In genomic region chr1:234644928-234645327, GRCh38 we compare ENCODE assay signal across 20 cellular contexts. TPM values are rescaled to one million over a fixed set of nuclear protein-coding genes. Genes with fewer than 3 reads are reported as not detected.
DNase-seq lines count a peak whose midpoint lies in the region; ATAC-seq and TF ChIP-seq lines count a peak whose summit lies in the region.
"Had no signal": no experiment of that assay in that cellular context is flagged by ENCODE, and none has a peak within 500 bp of the region (broad histone marks: within the 10 kb centered on the region; RNA-seq: fewer than 3 reads in every experiment).

No MANE protein-coding gene starts in this region.

- 73% methylated on average over 3 of the region's 3 CpGs for WGBS in right lobe of liver (ENCODE audit: insufficient coverage, low coverage, low lambda C conversion rate, missing lambda C conversion rate)
- WGBS in stomach, 5 donors, result 78 to 87% (median 85%) methylated on average over 3 of the region's 3 CpGs

- H3K9me3 ChIP-seq in Caco-2 (peaks cover 7% of the 10 kb centered on the region; the same call in 1 of the 2 replicates), adipocyte (ENCODE audit: control insufficient read depth, low read length) (peaks cover 6% of the 10 kb centered on the region), right lobe of liver (no peaks in the 10 kb centered on the region), stomach (no peaks in the 10 kb centered on the region), MG63 (peaks cover 13% of the 10 kb centered on the region)

- intact Hi-C loops in Caco-2 (cut with micrococcal nuclease; ENCODE audit: unreplicated experiment), result no loop called here
- intact Hi-C loops in right lobe of liver (cut with DNase I), result loop anchor here in 1 of 2 donors (10.0 kb wide), 1 partner anchor 70 kb away; no protein-coding TSS in a partner anchor
- intact Hi-C loops in stomach (cut with DNase I; ENCODE audit: low total_unique reads), result no loop called here

- no peaks in the 10 kb centered on the region for H3K36me3 ChIP-seq in Caco-2 (ENCODE audit: control insufficient read depth, insufficient read depth, low read length)
- no peaks in the 10 kb centered on the region for H3K36me3 ChIP-seq in adipocyte (ENCODE audit: control insufficient read depth, insufficient read depth, low read length, severe bottlenecking)
- no peaks in the 10 kb centered on the region for H3K36me3 ChIP-seq in right lobe of liver
- no peaks in the 10 kb centered on the region for H3K36me3 ChIP-seq in stomach
- no peaks in the 10 kb centered on the region for H3K36me3 ChIP-seq in MG63
- H3K36me3 ChIP-seq: HAP-1 had no signal

- TF ChIP-seq CTCF in Caco-2 (IDR thresholded peaks at IDR 0.05; ENCODE audit: insufficient read depth in 1 of 2, low read depth in 1 of 2, low read length in 1 of 2, severe bottlenecking in 1 of 2, unreplicated experiment in 1 of 2) (no peak), right lobe of liver (IDR thresholded peaks at IDR 0.05) (no peak), stomach (IDR thresholded peaks at IDR 0.05) (no peak)

- CTCF ChIA-PET in Caco-2 (lab: Charles Lee), result no interaction called here

- H3K36me3 Mint-ChIP-seq in Caco-2 (ENCODE audit: insufficient read depth, unreplicated experiment), result peaks cover 18% of the 10 kb centered on the region
- H3K36me3 Mint-ChIP-seq: CD8-positive, alpha-beta T cell had no signal

- peak overlapping the region; percentile 68 for H3K27ac Mint-ChIP-seq in Caco-2 (ENCODE audit: unreplicated experiment)
- H3K27ac Mint-ChIP-seq: CD8-positive, alpha-beta T cell had no signal

- no peak overlapping the region for H3K9ac ChIP-seq in adipocyte (ENCODE audit: low read length)
- H3K9ac ChIP-seq: GM23248 had no signal

- TF ChIP-seq POLR2A in right lobe of liver (IDR thresholded peaks at IDR 0.05) (no peak), stomach (IDR thresholded peaks at IDR 0.05) (no peak)

- H3K27me3 ChIP-seq in Caco-2 (replicated peaks; ENCODE audit: control insufficient read depth, insufficient read depth, low read length) (no peaks in the 10 kb centered on the region), adipocyte (replicated peaks; ENCODE audit: control insufficient read depth, insufficient read depth, low read length) (no peaks in the 10 kb centered on the region), right lobe of liver (no peaks in the 10 kb centered on the region), stomach (no peaks in the 10 kb centered on the region), MG63 (no peaks in the 10 kb centered on the region)

- peak overlapping the region; percentile 14 to 74 (median 61) for H3K27ac ChIP-seq in right lobe of liver
- peak overlapping the region in 4 of 5 donors; percentile 5 to 78 (median 64) for H3K27ac ChIP-seq in stomach
- H3K27ac ChIP-seq: GM23248 had no signal

- H3K27me3 Mint-ChIP-seq in Caco-2 (ENCODE audit: insufficient read depth, unreplicated experiment), result no peaks in the 10 kb centered on the region

- DNase-seq in Caco-2, result no peak
- no peak for DNase-seq in adipocyte (ENCODE audit: low read depth)
- DNase-seq in right lobe of liver, result no peak
- no peak for DNase-seq in stomach
- no peak for DNase-seq in putamen (ENCODE audit: low spot score)
- DNase-seq in dedifferentiated amniotic fluid mesenchymal stem cell (ENCODE audit: extremely low spot score), result no peak
- no peak for DNase-seq in MG63
- DNase-seq: CD8-positive, alpha-beta T cell; DND-41; NCI-H1105; NCI-H1694; NCI-H510A treated with DMSO at 0.1 percent for 48 hours; NCI-H774; RPMI8226; SIG-M5 had no signal

- peaks cover 29% of the 10 kb centered on the region for H3K4me1 Mint-ChIP-seq in Caco-2 (ENCODE audit: low read depth, unreplicated experiment)

- H3K4me1 ChIP-seq in Caco-2 (peaks cover 44% of the 10 kb centered on the region), adipocyte (ENCODE audit: control insufficient read depth, insufficient read depth, low read length) (peaks cover 17% of the 10 kb centered on the region), right lobe of liver (peaks cover 0 to 31% (median 13%) of the 10 kb centered on the region in 4 donors), stomach (peaks cover under 1 to 38% (median 4%) of the 10 kb centered on the region in 4 donors)
- H3K4me1 ChIP-seq: HAP-1 had no signal

- ATAC-seq in right lobe of liver (no peak), GM21515 (IDR thresholded peaks at IDR 0.05; ENCODE audit: unreplicated experiment) (no peak)
- ATAC-seq: A549; CD8-positive, alpha-beta T cell; SK-N-SH treated with all-trans-retinoic acid at 6 μM for 48 hours had no signal

- no peak for TF ChIP-seq EP300 in stomach (IDR thresholded peaks at IDR 0.05)

- BruUV-seq in Caco-2 (replicated peaks; lab: Mats Ljungman, UMichigan), result no TSS peak

- peaks cover 39% of the 10 kb centered on the region for H3K9me3 Mint-ChIP-seq in Caco-2 (ENCODE audit: unreplicated experiment)

- POLR2A ChIA-PET in Caco-2 (lab: Charles Lee), result no interaction called here

- peak overlapping the region; percentile 18 for H3K4me3 Mint-ChIP-seq in Caco-2 (ENCODE audit: unreplicated experiment)
- H3K4me3 Mint-ChIP-seq: CD8-positive, alpha-beta T cell had no signal

- H3K4me3 ChIP-seq in Caco-2 (ENCODE audit: low read depth, low read length) (no peak overlapping the region), adipocyte (ENCODE audit: low read length) (peak overlapping the region; percentile 41), right lobe of liver (no peak overlapping the region), stomach (no peak overlapping the region), MG63 (no peak overlapping the region)
- H3K4me3 ChIP-seq: A549, GM23248, HAP-1 had no signal

RNA-seq across cellular contexts. Expression of gene IRF2BP2, which starts 35.0 kb away (rescaled TPM):
- total RNA-seq in Caco-2 (2022) (129 and 135 TPM in 2 replicates), right lobe of liver (10 to 100 TPM; 35.3 to 93.2 (median 56.8) TPM), stomach (100 to 1,000 TPM in 2 of 5 donors, 10 to 100 TPM in 3; 58.3 to 218 (median 81.1) TPM)
- 10 to 100 TPM; 39.6 to 57.0 (median 51.5) TPM for polyA plus RNA-seq in stomach
- 52.8 and 67.4 TPM in 2 replicates for total RNA-seq in MG63 (2014; rRNA removed; shearing (Covaris generic); ENCODE audit: low replicate concordance)
